10 cellular contexts compared by ENCODE assay signal in genomic region chr2:131440742-131441468, GRCh38. TPM values are rescaled to one million over a fixed set of nuclear protein-coding genes. Genes with fewer than 3 reads are reported as not detected.
"Had no signal": no experiment of that assay in that cellular context is flagged by ENCODE, and none has a peak within 500 bp of the region (broad histone marks: within the 10 kb centered on the region; RNA-seq: fewer than 3 reads in every experiment).

No MANE protein-coding gene starts in this region.

RNA-seq across cellular contexts. Expression of gene TUBA3D, which starts 35.0 kb away (rescaled TPM):
- total RNA-seq: activated CD8-positive, alpha-beta T cell treated with anti-CD3 and anti-CD28 coated beads, Interleukin-2, amount 10 ng/mL, durations not matched to agents 7 days and 5 days; activated naive CD8-positive, alpha-beta T cell treated with anti-CD3 and anti-CD28 coated beads, Interleukin-2, amount 10 ng/mL, durations not matched to agents 7 days and 5 days; ascending aorta; cardiac muscle cell; esophagus mucosa; glomerular endothelial cell; kidney epithelial cell; natural killer cell treated with Interleukin-12 subunit alpha and Interleukin-12 subunit beta and Interleukin-15 and Interleukin-18, amount 100 ng/mL, for 72 hours; posterior vena cava; suprapubic skin had no signal
